In the genomic region with DNA sequence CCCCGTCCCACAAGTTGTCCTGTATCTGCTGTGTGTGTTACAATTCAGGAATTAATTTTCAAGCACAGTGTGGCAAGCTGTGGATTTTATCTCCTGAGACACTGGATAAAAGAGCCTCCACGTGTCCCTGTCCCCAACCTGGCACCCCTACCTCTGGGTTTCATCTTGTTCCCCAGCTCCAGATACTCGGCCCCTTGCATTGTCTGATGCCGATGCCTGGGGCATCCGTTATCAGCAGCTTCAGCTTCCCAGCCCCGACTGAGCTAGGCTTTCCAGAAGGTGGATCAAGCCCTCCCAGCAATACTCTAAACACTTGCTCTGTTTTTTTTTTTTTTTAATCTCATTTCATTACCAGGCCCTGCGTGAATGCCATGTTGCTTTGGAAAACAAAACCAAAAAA, we compare ENCODE assay signal across 25 cellular contexts.
"Had no signal": no experiment of that assay in that cellular context is flagged by ENCODE, and none has a peak within 500 bp of the region (broad histone marks: within the 10 kb centered on the region; RNA-seq: fewer than 3 reads in every experiment).

No MANE protein-coding gene starts in this region.

- H3K4me3 ChIP-seq: MG63 had no signal

- DNase-seq: activated CD4-positive, alpha-beta memory T cell treated with anti-CD3 and anti-CD28 coated beads for 36 hours; activated CD4-positive, alpha-beta T cell treated with anti-CD3 and anti-CD28 coated beads, Interleukin-2, amount 10 ng/mL, durations not matched to agents 24 days and 14 days; activated CD4-positive, CD25-positive, alpha-beta regulatory T cell treated with anti-CD3 and anti-CD28 coated beads, Interleukin-2, amount 50 U/mL, for 72 hours; activated CD8-positive, alpha-beta memory T cell treated with anti-CD3 and anti-CD28 coated beads for 24 hours; activated gamma-delta T cell treated with Interleukin-2 at 50 U/mL for 16 hours; activated naive CD4-positive, alpha-beta T cell treated with anti-CD3 and anti-CD28 coated beads, Interleukin-2, amount 10 ng/mL, durations not matched to agents 7 days and 5 days; activated naive CD8-positive, alpha-beta T cell treated with anti-CD3 and anti-CD28 coated beads for 36 hours; activated T-cell treated with anti-CD3 and anti-CD28 coated beads, Interleukin-2, amount 50 U/mL, for 4 hours; central memory CD4-positive, alpha-beta T cell; MG63; MV-4-11; NCI-H1092 treated with DMSO at 0.1 percent for 48 hours; NCI-H1417 treated with DMSO at 0.1 percent for 48 hours; NCI-H1694; NCI-H2029; NCI-H2107; NCI-H2171 treated with DMSO at 0.1 percent for 48 hours; NCI-H345; NCI-H510A; NCI-H526 treated with DMSO at 0.1 percent for 48 hours; PC-3; SHP77 treated with DMSO at 0.1 percent for 48 hours; T-cell had no signal

- H3K27me3 ChIP-seq: MG63 had no signal

- H3K27me3 Mint-ChIP-seq: activated CD4-positive, alpha-beta memory T cell treated with anti-CD3 and anti-CD28 coated beads for 36 hours; activated CD4-positive, alpha-beta T cell treated with anti-CD3 and anti-CD28 coated beads, Interleukin-2, amount 10 ng/mL, durations not matched to agents 24 days and 14 days; activated naive CD8-positive, alpha-beta T cell treated with anti-CD3 and anti-CD28 coated beads for 36 hours had no signal

- H3K36me3 Mint-ChIP-seq: activated CD4-positive, alpha-beta memory T cell treated with anti-CD3 and anti-CD28 coated beads for 36 hours; activated naive CD4-positive, alpha-beta T cell treated with anti-CD3 and anti-CD28 coated beads, Interleukin-2, amount 10 ng/mL, durations not matched to agents 7 days and 5 days; activated naive CD8-positive, alpha-beta T cell treated with anti-CD3 and anti-CD28 coated beads for 36 hours; T-cell; WTC11 had no signal

- H3K36me3 ChIP-seq: MG63 had no signal

- H3K4me3 Mint-ChIP-seq: activated CD4-positive, alpha-beta memory T cell treated with anti-CD3 and anti-CD28 coated beads for 36 hours; activated CD4-positive, alpha-beta T cell treated with anti-CD3 and anti-CD28 coated beads, Interleukin-2, amount 10 ng/mL, durations not matched to agents 24 days and 14 days; activated naive CD4-positive, alpha-beta T cell treated with anti-CD3 and anti-CD28 coated beads, Interleukin-2, amount 10 ng/mL, durations not matched to agents 7 days and 5 days; activated naive CD8-positive, alpha-beta T cell treated with anti-CD3 and anti-CD28 coated beads for 36 hours; activated T-cell treated with anti-CD3 and anti-CD28 coated beads, Interleukin-2, amount 50 U/mL, for 4 hours; T-cell; WTC11 had no signal

- ATAC-seq: activated T-cell treated with anti-CD3 and anti-CD28 coated beads, Interleukin-2, amount 50 U/mL, for 4 hours; PC-3; T-cell; WTC11 had no signal

- H3K9me3 Mint-ChIP-seq: activated CD4-positive, alpha-beta memory T cell treated with anti-CD3 and anti-CD28 coated beads for 36 hours; activated CD4-positive, alpha-beta T cell treated with anti-CD3 and anti-CD28 coated beads, Interleukin-2, amount 10 ng/mL, durations not matched to agents 24 days and 14 days; activated naive CD4-positive, alpha-beta T cell treated with anti-CD3 and anti-CD28 coated beads, Interleukin-2, amount 10 ng/mL, durations not matched to agents 7 days and 5 days; activated naive CD8-positive, alpha-beta T cell treated with anti-CD3 and anti-CD28 coated beads for 36 hours; activated T-cell treated with anti-CD3 and anti-CD28 coated beads, Interleukin-2, amount 50 U/mL, for 4 hours; activated T-helper 2 cell treated with anti-CD3 and anti-CD28 coated beads, Interferon-gamma antibody, Interleukin-2, Interleukin-4, amounts not matched to agents 10 μg/mL and 5 μg/mL and 100 μg/mL, durations not matched to agents 14 hours and 24 hours and 36 hours; T-cell; WTC11 had no signal

- H3K27ac Mint-ChIP-seq: activated CD4-positive, alpha-beta memory T cell treated with anti-CD3 and anti-CD28 coated beads for 36 hours; activated CD4-positive, alpha-beta T cell treated with anti-CD3 and anti-CD28 coated beads, Interleukin-2, amount 10 ng/mL, durations not matched to agents 24 days and 14 days; activated naive CD4-positive, alpha-beta T cell treated with anti-CD3 and anti-CD28 coated beads, Interleukin-2, amount 10 ng/mL, durations not matched to agents 7 days and 5 days; activated naive CD8-positive, alpha-beta T cell treated with anti-CD3 and anti-CD28 coated beads for 36 hours; activated T-helper 2 cell treated with anti-CD3 and anti-CD28 coated beads, Interferon-gamma antibody, Interleukin-2, Interleukin-4, amounts not matched to agents 10 μg/mL and 5 μg/mL and 100 μg/mL, durations not matched to agents 14 hours and 24 hours and 36 hours; WTC11 had no signal

- H3K9me3 ChIP-seq: MG63 had no signal
